ENCODE assay signal across 17 cellular contexts in genomic region chr2:67876176-67876575, GRCh38.
DNase-seq lines count a peak whose midpoint lies in the region; FAIRE-seq and TF ChIP-seq lines count a peak whose summit lies in the region.
"Had no signal": no experiment of that assay in that cellular context is flagged by ENCODE, and none has a peak within 500 bp of the region (broad histone marks: within the 10 kb centered on the region; RNA-seq: fewer than 3 reads in every experiment).

No MANE protein-coding gene starts in this region.

- peak overlapping the region; percentile 45 to 82 for H3K27ac ChIP-seq in ascending aorta
- no peak overlapping the region for H3K27ac ChIP-seq in smooth muscle cell (ENCODE audit: low read depth)
- no peak overlapping the region for H3K27ac ChIP-seq in hepatocyte
- no peak overlapping the region for H3K27ac ChIP-seq in ovary

- peak; percentile 9 for FAIRE-seq in HTR-8/SVneo (lab: Jason Lieb, UNC)
- FAIRE-seq: K562 had no signal

- TF ChIP-seq EP300 in ovary (IDR thresholded peaks at IDR 0.05) = no peak

- H3K9ac ChIP-seq in smooth muscle cell (ENCODE audit: low read depth) = no peak overlapping the region

- intact Hi-C loops in ascending aorta (cut with DNase I) = loop anchor here (10.0 kb wide), 1 partner anchor 481 kb away; the partner anchor contains the start of gene ETAA1
- intact Hi-C loops in ovary (cut with DNase I) = no loop called here

- H3K79me2 ChIP-seq in smooth muscle cell (ENCODE audit: low read depth) = no peaks in the 10 kb centered on the region
- no peaks in the 10 kb centered on the region for H3K79me2 ChIP-seq in hepatocyte

- no peaks in the 10 kb centered on the region for H3K9me2 ChIP-seq in hepatocyte (replicated peaks; ENCODE audit: insufficient read depth)

- H2AFZ ChIP-seq in smooth muscle cell (ENCODE audit: low read depth) (no peak overlapping the region), hepatocyte (no peak overlapping the region)

- H4K20me1 ChIP-seq in smooth muscle cell (ENCODE audit: low read depth) (no peaks in the 10 kb centered on the region), hepatocyte (ENCODE audit: insufficient read depth, poor library complexity, severe bottlenecking) (no peaks in the 10 kb centered on the region)

- no peak for TF ChIP-seq POLR2A in ovary (IDR thresholded peaks at IDR 0.05)

- H3K4me2 ChIP-seq in smooth muscle cell (no peak overlapping the region), hepatocyte (no peak overlapping the region)

- no peaks in the 10 kb centered on the region for H3K36me3 ChIP-seq in ascending aorta
- H3K36me3 ChIP-seq in smooth muscle cell (ENCODE audit: low read depth) = no peaks in the 10 kb centered on the region
- no peaks in the 10 kb centered on the region for H3K36me3 ChIP-seq in hepatocyte (replicated peaks; ENCODE audit: insufficient read depth, low read depth)
- H3K36me3 ChIP-seq in ovary = no peaks in the 10 kb centered on the region
- H3K36me3 ChIP-seq: HAP-1 had no signal

- no peak for TF ChIP-seq CTCF in ascending aorta (IDR thresholded peaks at IDR 0.05)
- TF ChIP-seq CTCF in smooth muscle cell (IDR thresholded peaks at IDR 0.05; ENCODE audit: borderline replicate concordance, insufficient read depth, poor library complexity, severe bottlenecking) = no peak
- no peak for TF ChIP-seq CTCF in hepatocyte (IDR thresholded peaks at IDR 0.05; ENCODE audit: poor library complexity)
- TF ChIP-seq CTCF in ovary (IDR thresholded peaks at IDR 0.05) = no peak

- peaks cover 9 to 33% of the 10 kb centered on the region in 2 donors for H3K4me1 ChIP-seq in ascending aorta
- H3K4me1 ChIP-seq in smooth muscle cell (ENCODE audit: low read depth) = peaks cover 7% of the 10 kb centered on the region
- H3K4me1 ChIP-seq in hepatocyte (ENCODE audit: insufficient read depth) = peaks cover 5% of the 10 kb centered on the region
- no peaks in the 10 kb centered on the region for H3K4me1 ChIP-seq in ovary (ENCODE audit: insufficient read depth)
- H3K4me1 ChIP-seq: HAP-1 had no signal

- H3F3A ChIP-seq in smooth muscle cell (ENCODE audit: low read depth) = no peaks in the 10 kb centered on the region

- no peaks in the 10 kb centered on the region for H3K27me3 ChIP-seq in ascending aorta
- H3K27me3 ChIP-seq in smooth muscle cell (ENCODE audit: low read depth) = no peaks in the 10 kb centered on the region
- no peaks in the 10 kb centered on the region for H3K27me3 ChIP-seq in hepatocyte
- no peaks in the 10 kb centered on the region for H3K27me3 ChIP-seq in ovary

- H3K4me3 ChIP-seq in ascending aorta = no peak overlapping the region
- H3K4me3 ChIP-seq in smooth muscle cell = no peak overlapping the region
- H3K4me3 ChIP-seq in hepatocyte = no peak overlapping the region
- H3K4me3 ChIP-seq in ovary = no peak overlapping the region
- H3K4me3 ChIP-seq: HAP-1, K562 had no signal

- H3K9me3 ChIP-seq in ascending aorta (no peaks in the 10 kb centered on the region), smooth muscle cell (replicated peaks; ENCODE audit: low read depth) (no peaks in the 10 kb centered on the region), hepatocyte (ENCODE audit: low read depth) (no peaks in the 10 kb centered on the region), ovary (no peaks in the 10 kb centered on the region)
- H3K9me3 ChIP-seq: HAP-1 had no signal

- 31% methylated on average over 3 of the region's 3 CpGs for WGBS in smooth muscle cell (ENCODE audit: low lambda C conversion rate)
- 77% methylated on average over 3 of the region's 3 CpGs for WGBS in hepatocyte (ENCODE audit: low lambda C conversion rate, missing lambda C conversion rate)
- 87 to 99% (median 87%) methylated on average over 3 of the region's 3 CpGs for WGBS in ovary, 3 donors

- peak; percentile 66 for DNase-seq in A172 (ENCODE audit: low spot score)
- peak; percentile 96 for DNase-seq in ELR (ENCODE audit: low read depth)
- peak; percentile 29 for DNase-seq in HTR-8/SVneo (ENCODE audit: insufficient read length, low spot score)
- DNase-seq in ascending aorta (ENCODE audit: low spot score in 2 of 2) = no peak
- no peak for DNase-seq in smooth muscle cell (lab: John Stamatoyannopoulos, UW; ENCODE audit: unreplicated experiment)
- DNase-seq in hepatocyte (ENCODE audit: low spot score) = no peak
- no peak for DNase-seq in hepatic stellate cell (ENCODE audit: low spot score)
- DNase-seq in ovary = no peak
- DNase-seq: 8988T; CD4-positive, alpha-beta T cell; DMS79 treated with DMSO at 0.1 percent for 48 hours; NCI-H1092; NCI-H1694; NCI-H774; SIG-M5 had no signal

Comparison
In these comparisons a context has a peak if more than half of its experiments do, and no peak if none do; other contexts are left out.
1. DNase-seq: peak in A172 (single experiment), ELR (single experiment) and HTR-8/SVneo (single experiment); none in ascending aorta (0 of 2), smooth muscle cell (single experiment), hepatocyte (single experiment), hepatic stellate cell (single experiment) and ovary (0 of 5).
2. H3K27ac ChIP-seq: peak in ascending aorta (2 of 2); none in smooth muscle cell (single experiment), hepatocyte (single experiment) and ovary (0 of 2).